1 cellular context compared by ENCODE assay signal in genomic region chr17:77386502-77387192, GRCh38.
TF ChIP-seq lines count a peak whose summit lies in the region.

No MANE protein-coding gene starts in this region.

TF ChIP-seq in liver, 16 proteins besides CTCF, POLR2A, EP300 and RAD21 (continued from another document):
- TF ChIP-seq REST (IDR thresholded peaks at IDR 0.05), result no peak
- no peak for TF ChIP-seq HNF4A (conservative IDR thresholded peaks at IDR 0.05)
- no peak for TF ChIP-seq HNF4G (IDR thresholded peaks at IDR 0.05)
